In the genomic region with DNA sequence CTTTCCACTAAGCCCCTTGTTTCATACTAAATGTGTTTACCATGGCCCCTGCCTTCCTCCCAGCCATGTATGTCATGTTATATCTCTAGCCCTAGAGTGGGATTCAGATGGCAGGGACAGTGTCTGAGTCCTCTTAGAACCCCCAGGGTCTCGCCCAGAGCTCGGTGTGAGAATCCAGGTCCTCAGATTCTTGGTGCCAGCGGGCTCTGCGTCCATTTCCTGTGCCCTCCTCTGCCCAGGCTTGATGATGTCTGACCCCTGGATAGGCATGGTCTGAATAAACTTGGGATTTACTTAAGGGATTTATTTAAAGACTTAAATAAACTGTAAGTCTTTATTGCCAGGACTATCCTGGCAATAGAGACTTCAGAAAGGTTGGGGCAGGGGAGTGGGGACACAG, we compare ENCODE assay signal across 14 cellular contexts. TPM values are rescaled to one million over a fixed set of nuclear protein-coding genes. Genes with fewer than 3 reads are reported as not detected.
DNase-seq lines count a peak whose midpoint lies in the region; ATAC-seq and TF ChIP-seq lines count a peak whose summit lies in the region.
"Had no signal": no experiment of that assay in that cellular context is flagged by ENCODE, and none has a peak within 500 bp of the region (broad histone marks: within the 10 kb centered on the region; RNA-seq: fewer than 3 reads in every experiment).

No MANE protein-coding gene starts in this region.

- no peaks in the 10 kb centered on the region for H3K4me1 Mint-ChIP-seq in activated CD8-positive, alpha-beta T cell treated with anti-CD3 and anti-CD28 coated beads, Interleukin-2, amount 10 ng/mL, durations not matched to agents 7 days and 5 days (ENCODE audit: low read depth)

- DNase-seq in cardiac septum (ENCODE audit: low spot score), result peak; percentile 22
- no peak for DNase-seq in right cardiac atrium
- peak; percentile 51 for DNase-seq in mesenteric fat pad (ENCODE audit: low spot score)
- peak; percentile 24 to 25 for DNase-seq in suprapubic skin (ENCODE audit: low spot score in 2 of 2)
- no peak for DNase-seq in activated CD8-positive, alpha-beta T cell treated with anti-CD3 and anti-CD28 coated beads, Interleukin-2, amount 10 ng/mL, durations not matched to agents 7 days and 5 days
- DNase-seq in ACHN, result no peak
- DNase-seq: C1 segment of cervical spinal cord; CD4-positive, alpha-beta memory T cell; COR-L47; DMS153; DND-41; GOT3; HCEC 1CT had no signal

- no peak for ATAC-seq in right cardiac atrium
- no peak for ATAC-seq in activated CD8-positive, alpha-beta T cell treated with anti-CD3 and anti-CD28 coated beads, Interleukin-2, amount 10 ng/mL, durations not matched to agents 7 days and 5 days

- TF ChIP-seq CTCF in suprapubic skin (IDR thresholded peaks at IDR 0.05), result no peak

- no peak for TF ChIP-seq EP300 in suprapubic skin (IDR thresholded peaks at IDR 0.05)

- WGBS in right cardiac atrium, result 90% methylated on average over 4 of the region's 4 CpGs
- WGBS in suprapubic skin, result 87% methylated on average over 4 of the region's 4 CpGs

- H3K9me3 ChIP-seq in right cardiac atrium (ENCODE audit: control insufficient read depth, low read length) (no peaks in the 10 kb centered on the region), suprapubic skin (no peaks in the 10 kb centered on the region)

- no peak overlapping the region for H3K27ac Mint-ChIP-seq in activated CD8-positive, alpha-beta T cell treated with anti-CD3 and anti-CD28 coated beads, Interleukin-2, amount 10 ng/mL, durations not matched to agents 7 days and 5 days

- H3K36me3 ChIP-seq in suprapubic skin, result no peaks in the 10 kb centered on the region

- CTCF ChIA-PET in activated CD8-positive, alpha-beta T cell treated with anti-CD3 and anti-CD28 coated beads, Interleukin-2, amount 10 ng/mL, durations not matched to agents 7 days and 5 days (lab: Charles Lee), result no interaction called here

- no peak overlapping the region for H3K4me3 Mint-ChIP-seq in activated CD8-positive, alpha-beta T cell treated with anti-CD3 and anti-CD28 coated beads, Interleukin-2, amount 10 ng/mL, durations not matched to agents 7 days and 5 days
- H3K4me3 Mint-ChIP-seq: CD4-positive, alpha-beta memory T cell had no signal

- H3K4me1 ChIP-seq in right cardiac atrium (ENCODE audit: control insufficient read depth, insufficient read depth, low read length) (no peaks in the 10 kb centered on the region), suprapubic skin (peaks cover 23% of the 10 kb centered on the region)

- TF ChIP-seq POLR2A in suprapubic skin (IDR thresholded peaks at IDR 0.05), result no peak

- H3K4me3 ChIP-seq in right cardiac atrium (ENCODE audit: low read length) (no peak overlapping the region), suprapubic skin (no peak overlapping the region)

- H3K27me3 ChIP-seq in right cardiac atrium (ENCODE audit: control insufficient read depth, insufficient read depth) (no peaks in the 10 kb centered on the region), suprapubic skin (no peaks in the 10 kb centered on the region)

- H3K27ac ChIP-seq in right cardiac atrium (ENCODE audit: low read length) (no peak overlapping the region), suprapubic skin (no peak overlapping the region)
- H3K27ac ChIP-seq: 22Rv1 had no signal

- POLR2A ChIA-PET in activated CD8-positive, alpha-beta T cell treated with anti-CD3 and anti-CD28 coated beads, Interleukin-2, amount 10 ng/mL, durations not matched to agents 7 days and 5 days (lab: Charles Lee), result interaction anchor here (0.6 kb wide), 1 partner anchor 12 kb away, joined by 3 read pairs; no protein-coding TSS in a partner anchor

- peaks cover 34% of the 10 kb centered on the region for H3K27me3 Mint-ChIP-seq in activated CD8-positive, alpha-beta T cell treated with anti-CD3 and anti-CD28 coated beads, Interleukin-2, amount 10 ng/mL, durations not matched to agents 7 days and 5 days (ENCODE audit: low read depth)

- in situ Hi-C loops in ACHN (cut with HindIII; ENCODE audit: low pct_ligation_motif_present, low pct_unique_long_range_greater_than_20kb, low sequenced_read_pairs), result no loop called here

- H3K36me3 Mint-ChIP-seq in activated CD8-positive, alpha-beta T cell treated with anti-CD3 and anti-CD28 coated beads, Interleukin-2, amount 10 ng/mL, durations not matched to agents 7 days and 5 days (ENCODE audit: low read depth), result no peaks in the 10 kb centered on the region
- H3K36me3 Mint-ChIP-seq: CD4-positive, alpha-beta memory T cell had no signal

- intact Hi-C loops in cardiac septum (cut with DNase I), result no loop called here
- intact Hi-C loops in right cardiac atrium (cut with DNase I), result no loop called here

- H3K9me3 Mint-ChIP-seq in activated CD8-positive, alpha-beta T cell treated with anti-CD3 and anti-CD28 coated beads, Interleukin-2, amount 10 ng/mL, durations not matched to agents 7 days and 5 days (ENCODE audit: insufficient read depth), result no peaks in the 10 kb centered on the region
- H3K9me3 Mint-ChIP-seq: CD4-positive, alpha-beta memory T cell had no signal

RNA-seq across cellular contexts. Expression of a gene that starts 6.2 kb away (rescaled TPM):
- total RNA-seq in cardiac septum, result not detected
- total RNA-seq in right cardiac atrium, result not detected
- not detected for polyA plus RNA-seq in right cardiac atrium
- total RNA-seq in mesenteric fat pad, result not detected
- not detected for total RNA-seq in suprapubic skin
- total RNA-seq in activated CD8-positive, alpha-beta T cell treated with anti-CD3 and anti-CD28 coated beads, Interleukin-2, amount 10 ng/mL, durations not matched to agents 7 days and 5 days, result not detected
- total RNA-seq: CD4-positive, alpha-beta memory T cell had no signal
- polyA plus RNA-seq: CD4-positive, alpha-beta memory T cell had no signal

RNA-seq across cellular contexts. Expression of a gene that starts 11.3 kb away (rescaled TPM):
- total RNA-seq in cardiac septum (not detected), right cardiac atrium (not detected), mesenteric fat pad (not detected), suprapubic skin (not detected)
- polyA plus RNA-seq in right cardiac atrium, result not detected
- total RNA-seq in activated CD8-positive, alpha-beta T cell treated with anti-CD3 and anti-CD28 coated beads, Interleukin-2, amount 10 ng/mL, durations not matched to agents 7 days and 5 days, result not detected

RNA-seq across cellular contexts. Expression of a gene that starts 36.3 kb away (rescaled TPM):
- not detected for total RNA-seq in cardiac septum
- total RNA-seq in right cardiac atrium, result 1 to 10 TPM in 1 of 4 donors, under 1 TPM in 2, not detected in 1; 0.51 to 2.9 (median 0.89) TPM
- polyA plus RNA-seq in right cardiac atrium, result 1.0 TPM
- 1.3 TPM for total RNA-seq in mesenteric fat pad
- total RNA-seq in suprapubic skin, result under 1 TPM in 1 of 4 donors, not detected in 3; 0.44 TPM
- not detected for total RNA-seq in activated CD8-positive, alpha-beta T cell treated with anti-CD3 and anti-CD28 coated beads, Interleukin-2, amount 10 ng/mL, durations not matched to agents 7 days and 5 days
- total RNA-seq: CD4-positive, alpha-beta memory T cell had no signal
- polyA plus RNA-seq: CD4-positive, alpha-beta memory T cell had no signal

RNA-seq across cellular contexts. Expression of a gene that starts 50.6 kb away (rescaled TPM):
- total RNA-seq in cardiac septum, result 1.9 TPM
- 1 to 10 TPM; 4.5 to 7.2 (median 5.4) TPM for total RNA-seq in right cardiac atrium
- polyA plus RNA-seq in right cardiac atrium, result 5.2 TPM
- total RNA-seq in mesenteric fat pad, result 6.1 TPM
- total RNA-seq in suprapubic skin, result 10 to 100 TPM; 25.5 to 47.7 (median 36.0) TPM
- total RNA-seq in activated CD8-positive, alpha-beta T cell treated with anti-CD3 and anti-CD28 coated beads, Interleukin-2, amount 10 ng/mL, durations not matched to agents 7 days and 5 days, result under 1 TPM in 1 of 2 experiments, not detected in 1; 0.11 TPM

Comparison
In these comparisons a context has a peak if more than half of its experiments do, and no peak if none do; other contexts are left out.
1. DNase-seq: peak in cardiac septum (single experiment), mesenteric fat pad (single experiment) and suprapubic skin (2 of 2); none in right cardiac atrium (0 of 3), activated CD8-positive, alpha-beta T cell treated with anti-CD3 and anti-CD28 coated beads, Interleukin-2, amount 10 ng/mL, durations not matched to agents 7 days and 5 days (single experiment) and ACHN (single experiment).